In the genomic region with DNA sequence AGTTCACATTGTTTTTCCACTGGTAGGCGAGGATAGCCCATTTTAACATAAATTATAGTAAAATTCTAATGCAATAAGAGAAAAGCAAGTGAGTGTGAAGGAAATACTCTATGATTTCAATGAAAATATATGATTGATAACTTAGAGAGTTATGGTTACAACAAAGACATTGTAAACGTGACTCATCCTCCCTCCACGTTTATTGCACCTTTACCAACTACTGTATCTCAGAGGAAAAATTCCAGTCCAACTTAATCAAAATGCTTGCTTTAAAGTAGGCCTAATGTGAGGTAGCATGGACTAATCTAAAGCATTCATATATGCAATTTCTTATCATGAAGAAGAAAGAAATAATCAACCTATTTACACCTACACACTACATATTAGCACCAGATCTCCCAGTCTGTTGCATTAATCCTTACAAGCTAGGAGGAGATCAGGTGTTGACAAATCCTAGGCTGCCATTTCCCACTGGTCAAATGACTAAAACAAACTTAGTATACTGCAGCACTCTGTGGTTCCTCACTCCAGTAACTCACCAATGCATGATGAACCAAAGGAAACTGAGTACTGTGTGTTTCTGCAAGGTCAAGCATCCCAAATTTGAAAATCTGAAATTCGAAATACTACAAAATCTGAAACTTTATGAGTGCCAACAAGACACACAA, we compare ENCODE assay signal across 22 cellular contexts. TPM values are rescaled to one million over a fixed set of nuclear protein-coding genes. Genes with fewer than 3 reads are reported as not detected.
DNase-seq lines count a peak whose midpoint lies in the region; ATAC-seq and TF ChIP-seq lines count a peak whose summit lies in the region.
"Had no signal": no experiment of that assay in that cellular context is flagged by ENCODE, and none has a peak within 500 bp of the region (broad histone marks: within the 10 kb centered on the region; RNA-seq: fewer than 3 reads in every experiment).

No MANE protein-coding gene starts in this region.

- no peak overlapping the region for H3K23ac ChIP-seq in mesenchymal stem cell (ENCODE audit: low read length in 2 of 2)

- no peak overlapping the region for H2AK5ac ChIP-seq in mesenchymal stem cell (ENCODE audit: low read length, severe bottlenecking)

- 65% methylated on average over 2 of the region's 4 CpGs for WGBS in mesenchymal stem cell

- CTCF ChIA-PET in activated CD4-positive, alpha-beta T cell treated with anti-CD3 and anti-CD28 coated beads, Interleukin-2, amount 10 ng/mL, durations not matched to agents 7 days and 5 days (lab: Charles Lee) = no interaction called here

- POLR2A ChIA-PET in activated CD4-positive, alpha-beta T cell treated with anti-CD3 and anti-CD28 coated beads, Interleukin-2, amount 10 ng/mL, durations not matched to agents 7 days and 5 days (lab: Charles Lee) = no interaction called here

- intact Hi-C loops in activated CD4-positive, alpha-beta T cell treated with anti-CD3 and anti-CD28 coated beads, Interleukin-2, amount 10 ng/mL, durations not matched to agents 24 days and 14 days (cut with micrococcal nuclease) = loop anchor here (5.0 kb wide), 1 partner anchor 40 kb away; a partner anchor contains a TSS
- intact Hi-C loops in mucosa of descending colon (cut with DNase I, micrococcal nuclease) = no loop called here
- intact Hi-C loops in vagina (cut with DNase I) = no loop called here

- H3K27ac ChIP-seq in VCaP = peak overlapping the region; percentile 78
- H3K27ac ChIP-seq in vagina = no peak overlapping the region
- H3K27ac ChIP-seq in mesenchymal stem cell (ENCODE audit: low read length, poor library complexity, severe bottlenecking) = no peak overlapping the region
- H3K27ac ChIP-seq: A549, GM23248 had no signal

- H3K9me3 ChIP-seq in mucosa of descending colon = no peaks in the 10 kb centered on the region
- no peaks in the 10 kb centered on the region for H3K9me3 ChIP-seq in vagina
- no peaks in the 10 kb centered on the region for H3K9me3 ChIP-seq in mesenchymal stem cell (ENCODE audit: control insufficient read depth, low read length)
- H3K9me3 ChIP-seq: A549 had no signal

- no peak overlapping the region for H3K4me2 ChIP-seq in mesenchymal stem cell (ENCODE audit: low read length, poor library complexity, severe bottlenecking)
- H3K4me2 ChIP-seq: A549 had no signal

- H4K91ac ChIP-seq in mesenchymal stem cell (ENCODE audit: low read length) = no peak overlapping the region

- H4K8ac ChIP-seq in mesenchymal stem cell (ENCODE audit: low read length) = no peak overlapping the region

- no peak for DNase-seq in activated CD4-positive, alpha-beta T cell treated with anti-CD3 and anti-CD28 coated beads, Interleukin-2, amount 10 ng/mL, durations not matched to agents 7 days and 5 days
- no peak for DNase-seq in activated CD4-positive, alpha-beta T cell treated with anti-CD3 and anti-CD28 coated beads, Interleukin-2, amount 10 ng/mL, durations not matched to agents 24 days and 14 days
- DNase-seq in mucosa of descending colon (no peak), NCI-H1694 (lab: John Stamatoyannopoulos, UW) (no peak), vagina (ENCODE audit: extremely low spot score in 2 of 2) (no peak), NCI-H1417 treated with DMSO at 0.1 percent for 48 hours (lab: John Stamatoyannopoulos, UW) (no peak), mesenchymal stem cell (no peak)
- DNase-seq: 8988T; ACHN; AML-193; C1 segment of cervical spinal cord; Calu3; CD4-positive, alpha-beta memory T cell; COR-L47; DMS53; DMS79 treated with DMSO at 0.1 percent for 48 hours; GF-D8; GM23248; H9; HFFc6 had no signal

- H3K9me3 Mint-ChIP-seq in activated CD4-positive, alpha-beta T cell treated with anti-CD3 and anti-CD28 coated beads, Interleukin-2, amount 10 ng/mL, durations not matched to agents 7 days and 5 days = peaks cover 1% of the 10 kb centered on the region
- H3K9me3 Mint-ChIP-seq in activated CD4-positive, alpha-beta T cell treated with anti-CD3 and anti-CD28 coated beads, Interleukin-2, amount 10 ng/mL, durations not matched to agents 24 days and 14 days = no peaks in the 10 kb centered on the region
- H3K9me3 Mint-ChIP-seq: H9, HFFc6 had no signal

- no peak overlapping the region for H2AFZ ChIP-seq in mesenchymal stem cell (ENCODE audit: low read depth, low read length)
- H2AFZ ChIP-seq: GM23248 had no signal

- H2BK15ac ChIP-seq in mesenchymal stem cell (ENCODE audit: low read depth, poor library complexity, severe bottlenecking) = no peak overlapping the region

- H3K4me3 ChIP-seq in mucosa of descending colon = no peak overlapping the region
- H3K4me3 ChIP-seq in vagina = no peak overlapping the region
- H3K4me3 ChIP-seq in mesenchymal stem cell (ENCODE audit: insufficient read depth in 1 of 2, low read depth in 1 of 2, low read length in 2 of 2) = no peak overlapping the region
- H3K4me3 ChIP-seq: A549, GM23248 had no signal

- no peak overlapping the region for H2BK12ac ChIP-seq in mesenchymal stem cell (ENCODE audit: low read length in 2 of 2)

- peaks cover 14% of the 10 kb centered on the region for H3K79me1 ChIP-seq in mesenchymal stem cell (replicated peaks; ENCODE audit: low read length, poor library complexity, severe bottlenecking)

- H3K27me3 ChIP-seq in vagina (no peaks in the 10 kb centered on the region), mesenchymal stem cell (ENCODE audit: control insufficient read depth in 1 of 2, insufficient read depth in 1 of 2, low read length in 2 of 2) (no peaks in the 10 kb centered on the region)

- H3K14ac ChIP-seq in mesenchymal stem cell (ENCODE audit: low read length in 2 of 2) = no peak overlapping the region

- no peak overlapping the region for H2BK120ac ChIP-seq in mesenchymal stem cell (ENCODE audit: low read depth, low read length)

- no peaks in the 10 kb centered on the region for H3K36me3 ChIP-seq in mucosa of descending colon (ENCODE audit: low read depth)
- peaks cover 0 to 26% of the 10 kb centered on the region in 2 donors for H3K36me3 ChIP-seq in vagina
- H3K36me3 ChIP-seq in mesenchymal stem cell (ENCODE audit: control insufficient read depth in 1 of 2, insufficient read depth in 2 of 2, low read depth in 1 of 2, low read length in 2 of 2) = peaks cover 3 to 81% of the 10 kb centered on the region in 2 experiments

- no peak overlapping the region for H3K4me3 Mint-ChIP-seq in activated CD4-positive, alpha-beta T cell treated with anti-CD3 and anti-CD28 coated beads, Interleukin-2, amount 10 ng/mL, durations not matched to agents 7 days and 5 days
- H3K4me3 Mint-ChIP-seq in activated CD4-positive, alpha-beta T cell treated with anti-CD3 and anti-CD28 coated beads, Interleukin-2, amount 10 ng/mL, durations not matched to agents 24 days and 14 days = no peak overlapping the region
- H3K4me3 Mint-ChIP-seq: CD4-positive, alpha-beta memory T cell; H9; HFFc6 had no signal

- no peaks in the 10 kb centered on the region for H3K27me3 Mint-ChIP-seq in activated CD4-positive, alpha-beta T cell treated with anti-CD3 and anti-CD28 coated beads, Interleukin-2, amount 10 ng/mL, durations not matched to agents 7 days and 5 days
- H3K27me3 Mint-ChIP-seq in activated CD4-positive, alpha-beta T cell treated with anti-CD3 and anti-CD28 coated beads, Interleukin-2, amount 10 ng/mL, durations not matched to agents 24 days and 14 days = no peaks in the 10 kb centered on the region
- H3K27me3 Mint-ChIP-seq: CD4-positive, alpha-beta memory T cell had no signal

- H3K9ac ChIP-seq in mesenchymal stem cell (ENCODE audit: low read length) = no peak overlapping the region
- H3K9ac ChIP-seq: GM23248 had no signal

- peaks cover 50% of the 10 kb centered on the region for H3K36me3 Mint-ChIP-seq in activated CD4-positive, alpha-beta T cell treated with anti-CD3 and anti-CD28 coated beads, Interleukin-2, amount 10 ng/mL, durations not matched to agents 7 days and 5 days (ENCODE audit: low read depth)
- peaks cover 62% of the 10 kb centered on the region for H3K36me3 Mint-ChIP-seq in activated CD4-positive, alpha-beta T cell treated with anti-CD3 and anti-CD28 coated beads, Interleukin-2, amount 10 ng/mL, durations not matched to agents 24 days and 14 days (ENCODE audit: low read depth)

- TF ChIP-seq CTCF in VCaP (conservative IDR thresholded peaks at IDR 0.05) (no peak), mucosa of descending colon (IDR thresholded peaks at IDR 0.05) (no peak), vagina (IDR thresholded peaks at IDR 0.05) (no peak)

- H3K4me1 Mint-ChIP-seq in activated CD4-positive, alpha-beta T cell treated with anti-CD3 and anti-CD28 coated beads, Interleukin-2, amount 10 ng/mL, durations not matched to agents 7 days and 5 days = no peaks in the 10 kb centered on the region
- peaks cover 5% of the 10 kb centered on the region for H3K4me1 Mint-ChIP-seq in activated CD4-positive, alpha-beta T cell treated with anti-CD3 and anti-CD28 coated beads, Interleukin-2, amount 10 ng/mL, durations not matched to agents 24 days and 14 days
- H3K4me1 Mint-ChIP-seq: CD4-positive, alpha-beta memory T cell had no signal

- peak; percentile 80 for ATAC-seq in mucosa of descending colon
- ATAC-seq: A549 had no signal

- H2BK5ac ChIP-seq in mesenchymal stem cell (ENCODE audit: low read depth, low read length, poor library complexity, severe bottlenecking) = no peak overlapping the region

- no peak overlapping the region for H3K18ac ChIP-seq in mesenchymal stem cell (ENCODE audit: low read depth in 1 of 2, low read length in 2 of 2)

- H3K4ac ChIP-seq in mesenchymal stem cell (ENCODE audit: low read depth in 1 of 2, low read length in 2 of 2) = no peak overlapping the region

- H3K4me1 ChIP-seq in mucosa of descending colon (ENCODE audit: low read depth) = no peaks in the 10 kb centered on the region
- peaks cover 6% of the 10 kb centered on the region for H3K4me1 ChIP-seq in vagina
- no peaks in the 10 kb centered on the region for H3K4me1 ChIP-seq in mesenchymal stem cell (ENCODE audit: control insufficient read depth, insufficient read depth, low read depth, low read length)

- no peak for TF ChIP-seq POLR2A in vagina (IDR thresholded peaks at IDR 0.05)

- peak overlapping the region; percentile 41 for H3K27ac Mint-ChIP-seq in activated CD4-positive, alpha-beta T cell treated with anti-CD3 and anti-CD28 coated beads, Interleukin-2, amount 10 ng/mL, durations not matched to agents 7 days and 5 days
- no peak overlapping the region for H3K27ac Mint-ChIP-seq in activated CD4-positive, alpha-beta T cell treated with anti-CD3 and anti-CD28 coated beads, Interleukin-2, amount 10 ng/mL, durations not matched to agents 24 days and 14 days
- H3K27ac Mint-ChIP-seq: CD4-positive, alpha-beta memory T cell; H9; HFFc6 had no signal

RNA-seq across cellular contexts. Expression of a gene that starts 41.7 kb away (rescaled TPM):
- total RNA-seq in activated CD4-positive, alpha-beta T cell treated with anti-CD3 and anti-CD28 coated beads, Interleukin-2, amount 10 ng/mL, durations not matched to agents 7 days and 5 days = 10 to 100 TPM; 55.5 to 69.4 TPM
- total RNA-seq in activated CD4-positive, alpha-beta T cell treated with anti-CD3 and anti-CD28 coated beads, Interleukin-2, amount 10 ng/mL, durations not matched to agents 24 days and 14 days = 102 and 117 TPM in 2 replicates
- total RNA-seq in mucosa of descending colon (100 to 1,000 TPM in 1 of 3 donors, 10 to 100 TPM in 2; 77.4 to 102 (median 82.8) TPM), vagina (62.9 TPM)
- polyA plus RNA-seq in mesenchymal stem cell (2013, experiment 1 of 2) = 55.3 TPM
- 56.5 TPM for polyA plus RNA-seq in mesenchymal stem cell (2013, experiment 2 of 2)
